Comparison of ENCODE assay signal across 18 cellular contexts in genomic region chr3:189635385-189635784, GRCh38. TPM values are rescaled to one million over a fixed set of nuclear protein-coding genes. Genes with fewer than 3 reads are reported as not detected.
"Had no signal": no experiment of that assay in that cellular context is flagged by ENCODE, and none has a peak within 500 bp of the region (broad histone marks: within the 10 kb centered on the region; RNA-seq: fewer than 3 reads in every experiment).

No MANE protein-coding gene starts in this region.

- H3K36me3 Mint-ChIP-seq: natural killer cell had no signal

- H3K4me3 Mint-ChIP-seq: activated T-helper 17 cell treated with anti-CD3 and anti-CD28 coated beads, Interleukin-2, amount 50 U/mL, for 72 hours; natural killer cell; T-helper 1 cell treated with Interleukin-12 subunit alpha and Interleukin-12 subunit beta and Interleukin-4 antibody, amounts not matched to agents 30 μg/mL and 1 μg/mL, for 36 hours had no signal

- H3K4me3 ChIP-seq: adrenal gland, colonic mucosa, gastroesophageal sphincter, prostate gland had no signal

- H3K27ac Mint-ChIP-seq: activated T-helper 17 cell treated with anti-CD3 and anti-CD28 coated beads, Interleukin-2, amount 50 U/mL, for 72 hours; natural killer cell; T-helper 1 cell treated with Interleukin-12 subunit alpha and Interleukin-12 subunit beta and Interleukin-4 antibody, amounts not matched to agents 30 μg/mL and 1 μg/mL, for 36 hours had no signal

- H3K9me3 ChIP-seq: adrenal gland, colonic mucosa, gastroesophageal sphincter, prostate gland had no signal

- H3K4me1 ChIP-seq: adrenal gland, colonic mucosa, gastroesophageal sphincter, prostate gland had no signal

- H3K9me3 Mint-ChIP-seq: activated T-helper 17 cell treated with anti-CD3 and anti-CD28 coated beads, Interleukin-2, amount 50 U/mL, for 72 hours; T-helper 1 cell treated with Interleukin-12 subunit alpha and Interleukin-12 subunit beta and Interleukin-4 antibody, amounts not matched to agents 30 μg/mL and 1 μg/mL, for 36 hours had no signal

- H3K27me3 Mint-ChIP-seq: activated T-helper 17 cell treated with anti-CD3 and anti-CD28 coated beads, Interleukin-2, amount 50 U/mL, for 72 hours had no signal

- H3K27ac ChIP-seq: adrenal gland, colonic mucosa, gastroesophageal sphincter, prostate gland had no signal

- DNase-seq: activated CD4-positive, alpha-beta T cell treated with anti-CD3 and anti-CD28 coated beads for 48 hours; activated CD8-positive, alpha-beta memory T cell treated with anti-CD3 and anti-CD28 coated beads for 24 hours; activated naive CD4-positive, alpha-beta T cell treated with anti-CD3 and anti-CD28 coated beads, Interleukin-2, amount 50 U/mL, for 16 hours; activated T-cell treated with anti-CD3 and anti-CD28 coated beads for 4 hours; adrenal gland; colonic mucosa; effector CD4-positive, alpha-beta T cell; natural killer cell; occipital lobe; stimulated activated CD4-positive, alpha-beta T cell treated with anti-CD3 and anti-CD28 coated beads, Interleukin-12 subunit alpha, Interleukin-12 subunit beta, amount 100 ng/mL, for 4 hours; stimulated activated naive CD8-positive, alpha-beta T cell treated with anti-CD3 and anti-CD28 coated beads, Interleukin-15, Interleukin-2, amounts not matched to agents 100 U/mL and 50 U/mL, for 24 hours had no signal

- H3K27me3 ChIP-seq: adrenal gland, colonic mucosa, gastroesophageal sphincter had no signal

- H3K36me3 ChIP-seq: adrenal gland, colonic mucosa, gastroesophageal sphincter, prostate gland had no signal

- H3K4me1 Mint-ChIP-seq: natural killer cell had no signal

- ATAC-seq: activated T-helper 17 cell treated with anti-CD3 and anti-CD28 coated beads, Interleukin-2, amount 50 U/mL, for 72 hours; gastroesophageal sphincter; left lobe of liver; natural killer cell; sciatic nerve; stimulated activated naive CD8-positive, alpha-beta T cell treated with anti-CD3 and anti-CD28 coated beads, Interleukin-15, Interleukin-2, amounts not matched to agents 100 U/mL and 50 U/mL, for 24 hours had no signal

RNA-seq across cellular contexts. Expression of gene TP63, which starts 4.2 kb away (rescaled TPM):
- total RNA-seq: colonic mucosa, fibroblast of lung had no signal
